Comparison of ENCODE assay signal across 17 cellular contexts in the genomic region with DNA sequence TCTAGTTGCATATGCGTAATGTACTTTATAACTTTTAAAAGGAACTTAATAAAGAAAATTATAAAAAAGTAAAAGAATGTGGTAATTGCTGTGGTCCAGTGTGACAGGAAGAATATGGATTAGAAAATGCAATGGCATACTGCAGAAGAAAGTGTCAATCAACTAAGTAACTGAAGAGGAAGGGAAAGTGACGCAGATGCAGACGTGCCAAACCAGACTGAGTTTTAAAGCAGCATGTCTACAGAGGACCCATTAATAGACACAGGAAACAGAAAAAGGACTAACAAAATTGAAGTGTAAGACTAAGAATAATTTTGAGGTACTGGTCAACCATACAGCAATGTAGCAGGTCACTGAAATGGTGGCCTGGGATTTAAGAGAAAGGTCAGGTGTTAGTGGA.
DNase-seq lines count a peak whose midpoint lies in the region; ATAC-seq and TF ChIP-seq lines count a peak whose summit lies in the region.
"Had no signal": no experiment of that assay in that cellular context is flagged by ENCODE, and none has a peak within 500 bp of the region (broad histone marks: within the 10 kb centered on the region; RNA-seq: fewer than 3 reads in every experiment).

No MANE protein-coding gene starts in this region.

- no peaks in the 10 kb centered on the region for H3K27me3 ChIP-seq in trophoblast cell (ENCODE audit: insufficient read depth, low read length)
- H3K27me3 ChIP-seq: heart right ventricle, MG63, suprapubic skin had no signal

- peaks cover 6% of the 10 kb centered on the region for H3K4me1 Mint-ChIP-seq in endothelial cell (ENCODE audit: unreplicated experiment)
- H3K4me1 Mint-ChIP-seq: B cell had no signal

- H3K18ac ChIP-seq in trophoblast cell (ENCODE audit: low read length) = no peak overlapping the region

- no peak overlapping the region for H3K4me3 ChIP-seq in trophoblast cell (ENCODE audit: low read depth, low read length)
- H3K4me3 ChIP-seq: heart right ventricle, MG63, suprapubic skin had no signal

- H3K9ac ChIP-seq in trophoblast cell (ENCODE audit: low read length) = no peak overlapping the region

- DNase-seq in MV-4-11 (lab: John Stamatoyannopoulos, UW) = peak; percentile 91
- DNase-seq in trophoblast cell = no peak
- no peak for DNase-seq in endothelial cell (ENCODE audit: low spot score)
- DNase-seq in activated T-cell treated with anti-CD3 and anti-CD28 coated beads, Interleukin-2, amount 50 U/mL, for 1 hour = no peak
- no peak for DNase-seq in stimulated activated CD4-positive, alpha-beta T cell treated with anti-CD3 and anti-CD28 coated beads, Interleukin-4, amount 100 ng/mL, for 4 hours
- no peak for DNase-seq in NAMALWA (ENCODE audit: low spot score)
- DNase-seq: amniotic stem cell, DMS153, erythroblast, heart right ventricle, MG63, posterior cingulate gyrus had no signal

- no peak overlapping the region for H2AK5ac ChIP-seq in trophoblast cell (ENCODE audit: low read length)

- no peak overlapping the region for H2AFZ ChIP-seq in trophoblast cell (ENCODE audit: insufficient read depth, low read length, poor library complexity)

- H4K12ac ChIP-seq in trophoblast cell (ENCODE audit: low read depth, low read length) = no peak overlapping the region

- no peak overlapping the region for H2BK5ac ChIP-seq in trophoblast cell (ENCODE audit: low read depth, low read length, poor library complexity)

- H3K27me3 Mint-ChIP-seq in endothelial cell (ENCODE audit: unreplicated experiment) = peaks cover 2% of the 10 kb centered on the region
- H3K27me3 Mint-ChIP-seq: B cell had no signal

- H3K4me1 ChIP-seq in trophoblast cell (ENCODE audit: control insufficient read depth in 1 of 2, insufficient read depth in 2 of 2, low read length in 2 of 2) = peaks cover 14 to 32% of the 10 kb centered on the region in 2 experiments

- H4K8ac ChIP-seq in trophoblast cell (ENCODE audit: low read depth, low read length) = no peak overlapping the region

- H3K4me2 ChIP-seq in trophoblast cell (ENCODE audit: low read length) = no peak overlapping the region

- ATAC-seq in GM18868 (IDR thresholded peaks at IDR 0.05; ENCODE audit: unreplicated experiment) (peak; percentile 87), HG02884 (IDR thresholded peaks at IDR 0.05; ENCODE audit: unreplicated experiment) (peak; percentile 58)
- ATAC-seq: Right ventricle myocardium inferior had no signal

- peaks cover 10% of the 10 kb centered on the region for H3K79me1 ChIP-seq in trophoblast cell (ENCODE audit: low read length)

- no peak overlapping the region for H3K27ac Mint-ChIP-seq in endothelial cell (ENCODE audit: unreplicated experiment)
- H3K27ac Mint-ChIP-seq: B cell had no signal

- H2BK12ac ChIP-seq in trophoblast cell (ENCODE audit: low read length) = no peak overlapping the region

- H2BK120ac ChIP-seq in trophoblast cell (ENCODE audit: insufficient read depth, low read length, poor library complexity) = no peak overlapping the region

- H3K9me3 Mint-ChIP-seq in endothelial cell (ENCODE audit: unreplicated experiment) = no peaks in the 10 kb centered on the region

- no peaks in the 10 kb centered on the region for H3K79me2 ChIP-seq in trophoblast cell (ENCODE audit: control insufficient read depth, insufficient read depth, low read length, poor library complexity)

- H3K14ac ChIP-seq in trophoblast cell (ENCODE audit: low read length) = no peak overlapping the region

- H3K4me3 Mint-ChIP-seq in endothelial cell (ENCODE audit: unreplicated experiment) = no peak overlapping the region
- H3K4me3 Mint-ChIP-seq: B cell had no signal

- H3K9me3 ChIP-seq in trophoblast cell (ENCODE audit: insufficient read depth, low read depth, low read length) = no peaks in the 10 kb centered on the region
- H3K9me3 ChIP-seq: heart right ventricle, MG63, suprapubic skin had no signal

- no peak overlapping the region for H3K27ac ChIP-seq in trophoblast cell (ENCODE audit: low read depth, low read length)
- H3K27ac ChIP-seq: suprapubic skin had no signal

- no peak overlapping the region for H4K91ac ChIP-seq in trophoblast cell (ENCODE audit: low read depth, low read length)

- no peak overlapping the region for H3K23ac ChIP-seq in trophoblast cell (ENCODE audit: low read length)

- no peaks in the 10 kb centered on the region for H3K36me3 ChIP-seq in trophoblast cell (ENCODE audit: control insufficient read depth in 1 of 2, insufficient read depth in 2 of 2, low read length in 2 of 2)
- H3K36me3 ChIP-seq: heart right ventricle, MG63, suprapubic skin had no signal

- no peak for TF ChIP-seq CTCF in endothelial cell (IDR thresholded peaks at IDR 0.05; ENCODE audit: unreplicated experiment)

- H3K4ac ChIP-seq in trophoblast cell (ENCODE audit: low read depth, low read length) = peak overlapping the region; percentile 33

- no CpG with 5 or more reads among the region's 3 CpGs for WGBS in trophoblast cell (ENCODE audit: extremely low coverage, insufficient coverage, insufficient read length)

- H3K36me3 Mint-ChIP-seq in endothelial cell (ENCODE audit: low read depth, unreplicated experiment) = no peaks in the 10 kb centered on the region
